Comparison of ENCODE assay signal across 20 cellular contexts in genomic region chr10:130618636-130619035, GRCh38.
DNase-seq lines count a peak whose midpoint lies in the region; ATAC-seq, FAIRE-seq and TF ChIP-seq lines count a peak whose summit lies in the region.
"Had no signal": no experiment of that assay in that cellular context is flagged by ENCODE, and none has a peak within 500 bp of the region (broad histone marks: within the 10 kb centered on the region; RNA-seq: fewer than 3 reads in every experiment).

No MANE protein-coding gene starts in this region.

- H3K4me1 ChIP-seq in PC-3 (ENCODE audit: insufficient read depth, low read length) = no peaks in the 10 kb centered on the region
- H3K4me1 ChIP-seq: Caco-2 had no signal

- H3K36me3 ChIP-seq in PC-3 (ENCODE audit: low read depth, low read length) = no peaks in the 10 kb centered on the region
- H3K36me3 ChIP-seq: BLaER1 had no signal

- DNase-seq in DMS79 (lab: John Stamatoyannopoulos, UW) = peak; percentile 3
- no peak for DNase-seq in DMS79 treated with DMSO at 0.1 percent for 48 hours (lab: John Stamatoyannopoulos, UW)
- DNase-seq in PC-3 = peak; percentile 6
- no peak for DNase-seq in OCI-M1 (lab: John Stamatoyannopoulos, UW)
- no peak for DNase-seq in NOMO-1 treated with DMSO at 0.1 percent for 48 hours (lab: John Stamatoyannopoulos, UW; ENCODE audit: unreplicated experiment)
- DNase-seq: Caco-2; CD4-positive, CD25-positive, alpha-beta regulatory T cell; CD8-positive, alpha-beta T cell; DMS153; GF-D8; GM23248; H7; HCEC 1CT had no signal

- intact Hi-C loops in PC-3 (cut with micrococcal nuclease) = no loop called here

- no TSS peak for BruUV-seq in PC-3 (replicated peaks; lab: Mats Ljungman, UMichigan)

- H3K27ac ChIP-seq in PC-3 (ENCODE audit: low read length) = no peak overlapping the region
- H3K27ac ChIP-seq: 22Rv1, BLaER1, C4-2B, GM23248 had no signal

- H3K9me2 ChIP-seq in PC-3 (replicated peaks; ENCODE audit: low read length) = no peaks in the 10 kb centered on the region

- no peak overlapping the region for H3K4me3 ChIP-seq in PC-3 (ENCODE audit: low read length)
- H3K4me3 ChIP-seq: BLaER1, GM23248 had no signal

- no peaks in the 10 kb centered on the region for H3K9me3 ChIP-seq in PC-3 (ENCODE audit: low read length)
- H3K9me3 ChIP-seq: BLaER1, Caco-2 had no signal

- H2AFZ ChIP-seq in PC-3 (ENCODE audit: low read length) = no peak overlapping the region
- H2AFZ ChIP-seq: GM23248 had no signal

- H3K4me2 ChIP-seq in PC-3 (ENCODE audit: low read length) = no peak overlapping the region

- peak; percentile 57 for FAIRE-seq in endometrium (lab: Jason Lieb, UNC)
- FAIRE-seq: GM12891, GM18507, H1 had no signal

- no peaks in the 10 kb centered on the region for H3F3A ChIP-seq in PC-3 (ENCODE audit: low read length, unreplicated experiment)

- H3K9ac ChIP-seq in PC-3 (ENCODE audit: low read length) = no peak overlapping the region
- H3K9ac ChIP-seq: BLaER1, GM23248 had no signal

- no peaks in the 10 kb centered on the region for H4K20me1 ChIP-seq in PC-3 (ENCODE audit: low read length)
- H4K20me1 ChIP-seq: BLaER1 had no signal

- POLR2A ChIA-PET in PC-3 (lab: Charles Lee; ENCODE audit: unreplicated experiment) = no interaction called here

- CTCF ChIA-PET in PC-3 (lab: Charles Lee) = no interaction called here

- no peak for TF ChIP-seq CTCF in PC-3 (conservative IDR thresholded peaks at IDR 0.05; ENCODE audit: low read depth, low read length)

- no peaks in the 10 kb centered on the region for H3K79me2 ChIP-seq in PC-3 (ENCODE audit: low read length)

- no peak for ATAC-seq in PC-3
- ATAC-seq: CD8-positive, alpha-beta T cell had no signal

- H3K27me3 ChIP-seq in PC-3 (ENCODE audit: low read length) = no peaks in the 10 kb centered on the region
- H3K27me3 ChIP-seq: BLaER1 had no signal

Comparison
In these comparisons a context has a peak if more than half of its experiments do, and no peak if none do; other contexts are left out.
1. DNase-seq: peak in DMS79 (single experiment) and PC-3 (single experiment); none in DMS79 treated with DMSO at 0.1 percent for 48 hours (single experiment), OCI-M1 (single experiment) and NOMO-1 treated with DMSO at 0.1 percent for 48 hours (single experiment).